ENCODE assay signal across 2 cellular contexts in the genomic region with DNA sequence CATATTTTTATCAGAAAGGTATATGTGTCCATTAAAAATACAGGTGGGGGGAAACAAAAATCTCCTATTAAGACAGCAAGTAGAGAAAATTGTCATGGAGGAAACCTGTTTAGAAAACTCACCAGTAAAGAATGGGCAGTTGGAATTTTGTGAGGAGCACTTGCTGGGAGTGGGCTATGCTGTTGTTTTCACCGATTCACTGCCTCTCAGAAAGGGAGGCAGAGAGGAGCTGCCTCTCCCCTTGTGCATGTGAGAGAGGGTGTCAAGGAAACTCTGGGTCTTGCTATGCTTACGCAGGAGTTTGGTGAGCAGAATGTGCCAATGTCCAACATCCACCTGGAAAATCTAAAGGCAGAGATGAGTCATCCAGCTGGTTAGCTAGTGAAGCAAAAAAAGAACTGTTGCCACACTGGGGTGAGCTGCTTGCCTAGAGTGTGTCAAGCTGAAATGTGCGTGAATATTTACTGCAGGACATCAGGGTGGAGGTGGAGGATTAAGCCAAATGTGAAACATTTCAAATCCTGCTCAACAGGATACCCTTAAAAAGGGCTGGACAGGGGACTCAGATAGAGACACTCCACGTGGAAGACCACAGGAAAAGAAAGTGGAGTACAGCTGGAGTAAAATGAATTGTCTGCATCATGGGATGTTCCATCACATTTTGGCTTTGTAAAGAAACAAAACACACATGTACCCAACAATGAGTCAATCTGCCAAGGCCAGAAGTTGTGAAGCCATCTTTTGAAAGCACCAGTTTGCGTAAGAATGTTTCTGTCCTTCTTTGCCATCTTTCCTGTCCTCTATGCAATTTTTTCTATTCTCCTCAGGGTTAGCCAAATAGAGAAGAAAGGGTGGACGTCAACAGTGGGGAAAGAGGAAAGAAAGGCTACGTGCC.
TF ChIP-seq lines count a peak whose summit lies in the region.

No MANE protein-coding gene starts in this region.

TF ChIP-seq in H1, 55 proteins besides CTCF, POLR2A, EP300 and RAD21 (continued from another document):
- TF ChIP-seq POU5F1 (IDR thresholded peaks at IDR 0.05; ENCODE audit: low read depth, low read length) = no peak
- TF ChIP-seq, protein P1, sequence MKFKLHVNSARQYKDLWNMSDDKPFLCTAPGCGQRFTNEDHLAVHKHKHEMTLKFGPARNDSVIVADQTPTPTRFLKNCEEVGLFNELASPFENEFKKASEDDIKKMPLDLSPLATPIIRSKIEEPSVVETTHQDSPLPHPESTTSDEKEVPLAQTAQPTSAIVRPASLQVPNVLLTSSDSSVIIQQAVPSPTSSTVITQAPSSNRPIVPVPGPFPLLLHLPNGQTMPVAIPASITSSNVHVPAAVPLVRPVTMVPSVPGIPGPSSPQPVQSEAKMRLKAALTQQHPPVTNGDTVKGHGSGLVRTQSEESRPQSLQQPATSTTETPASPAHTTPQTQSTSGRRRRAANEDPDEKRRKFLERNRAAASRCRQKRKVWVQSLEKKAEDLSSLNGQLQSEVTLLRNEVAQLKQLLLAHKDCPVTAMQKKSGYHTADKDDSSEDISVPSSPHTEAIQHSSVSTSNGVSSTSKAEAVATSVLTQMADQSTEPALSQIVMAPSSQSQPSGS (IDR thresholded peaks at IDR 0.05; ENCODE audit: low read length) = no peak
- no peak for TF ChIP-seq JUN (IDR thresholded peaks at IDR 0.05; ENCODE audit: low read depth, low read length)
- TF ChIP-seq CBX8 (IDR thresholded peaks at IDR 0.05; ENCODE audit: borderline replicate concordance, low read depth, low read length) = no peak
- TF ChIP-seq TEAD4 (IDR thresholded peaks at IDR 0.05; ENCODE audit: low read depth, low read length) = no peak
- no peak for TF ChIP-seq SP4 (IDR thresholded peaks at IDR 0.05; ENCODE audit: low read length)
- TF ChIP-seq CBX5 (IDR thresholded peaks at IDR 0.05; ENCODE audit: low read depth, low read length) = no peak
- no peak for TF ChIP-seq HDAC6 (IDR thresholded peaks at IDR 0.05; ENCODE audit: low read depth, low read length)
- TF ChIP-seq SP1 (IDR thresholded peaks at IDR 0.05; ENCODE audit: low read depth, low read length) = no peak
- no peak for TF ChIP-seq RNF2 (IDR thresholded peaks at IDR 0.05; ENCODE audit: borderline replicate concordance, low read depth, low read length, missing control alignments, poor library complexity, severe bottlenecking)
- TF ChIP-seq, protein P2, sequence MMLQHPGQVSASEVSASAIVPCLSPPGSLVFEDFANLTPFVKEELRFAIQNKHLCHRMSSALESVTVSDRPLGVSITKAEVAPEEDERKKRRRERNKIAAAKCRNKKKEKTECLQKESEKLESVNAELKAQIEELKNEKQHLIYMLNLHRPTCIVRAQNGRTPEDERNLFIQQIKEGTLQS (IDR thresholded peaks at IDR 0.05; ENCODE audit: insufficient read depth, low read depth, low read length) = no peak
- no peak for TF ChIP-seq HDAC2 (IDR thresholded peaks at IDR 0.05; ENCODE audit: borderline replicate concordance in 1 of 2, low read depth in 2 of 2, low read length in 2 of 2)
- TF ChIP-seq EGR1 (IDR thresholded peaks at IDR 0.05; ENCODE audit: borderline replicate concordance, low read depth, low read length) = no peak
- TF ChIP-seq SIX5 (IDR thresholded peaks at IDR 0.05; ENCODE audit: low read depth, low read length) = no peak
- TF ChIP-seq BRCA1 (IDR thresholded peaks at IDR 0.05; ENCODE audit: low read depth, low read length) = no peak

TF ChIP-seq in WTC11, 78 proteins besides CTCF, POLR2A, EP300 and RAD21 (continued from another document):
- TF ChIP-seq EMX1 (CRISPR knock-in tag; IDR thresholded peaks at IDR 0.05) (no peak), NFYB (CRISPR knock-in tag; conservative IDR thresholded peaks at IDR 0.05; ENCODE audit: low read depth) (no peak), ETV6 (CRISPR knock-in tag; IDR thresholded peaks at IDR 0.05) (no peak), ZNF121 (CRISPR knock-in tag; IDR thresholded peaks at IDR 0.05) (no peak), MXD4 (CRISPR knock-in tag; IDR thresholded peaks at IDR 0.05; ENCODE audit: borderline replicate concordance) (no peak), ATF1 (CRISPR knock-in tag; IDR thresholded peaks at IDR 0.05) (no peak), TCF7 (CRISPR knock-in tag; IDR thresholded peaks at IDR 0.05; ENCODE audit: low read depth) (no peak), FOXJ3 (CRISPR knock-in tag; IDR thresholded peaks at IDR 0.05; ENCODE audit: borderline replicate concordance) (no peak), TEAD1 (CRISPR knock-in tag; IDR thresholded peaks at IDR 0.05) (no peak), ZBTB21 (CRISPR knock-in tag; IDR thresholded peaks at IDR 0.05; ENCODE audit: borderline replicate concordance) (no peak), ZNF423 (CRISPR knock-in tag; IDR thresholded peaks at IDR 0.05) (no peak), GABPB1 (CRISPR knock-in tag; IDR thresholded peaks at IDR 0.05) (no peak)
- TF ChIP-seq, protein P1 (CRISPR knock-in tag; IDR thresholded peaks at IDR 0.05; ENCODE audit: borderline replicate concordance, low read depth) = no peak
- TF ChIP-seq, protein P3, sequence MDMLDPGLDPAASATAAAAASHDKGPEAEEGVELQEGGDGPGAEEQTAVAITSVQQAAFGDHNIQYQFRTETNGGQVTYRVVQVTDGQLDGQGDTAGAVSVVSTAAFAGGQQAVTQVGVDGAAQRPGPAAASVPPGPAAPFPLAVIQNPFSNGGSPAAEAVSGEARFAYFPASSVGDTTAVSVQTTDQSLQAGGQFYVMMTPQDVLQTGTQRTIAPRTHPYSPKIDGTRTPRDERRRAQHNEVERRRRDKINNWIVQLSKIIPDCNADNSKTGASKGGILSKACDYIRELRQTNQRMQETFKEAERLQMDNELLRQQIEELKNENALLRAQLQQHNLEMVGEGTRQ (CRISPR knock-in tag; IDR thresholded peaks at IDR 0.05) = no peak
- TF ChIP-seq, protein P4, sequence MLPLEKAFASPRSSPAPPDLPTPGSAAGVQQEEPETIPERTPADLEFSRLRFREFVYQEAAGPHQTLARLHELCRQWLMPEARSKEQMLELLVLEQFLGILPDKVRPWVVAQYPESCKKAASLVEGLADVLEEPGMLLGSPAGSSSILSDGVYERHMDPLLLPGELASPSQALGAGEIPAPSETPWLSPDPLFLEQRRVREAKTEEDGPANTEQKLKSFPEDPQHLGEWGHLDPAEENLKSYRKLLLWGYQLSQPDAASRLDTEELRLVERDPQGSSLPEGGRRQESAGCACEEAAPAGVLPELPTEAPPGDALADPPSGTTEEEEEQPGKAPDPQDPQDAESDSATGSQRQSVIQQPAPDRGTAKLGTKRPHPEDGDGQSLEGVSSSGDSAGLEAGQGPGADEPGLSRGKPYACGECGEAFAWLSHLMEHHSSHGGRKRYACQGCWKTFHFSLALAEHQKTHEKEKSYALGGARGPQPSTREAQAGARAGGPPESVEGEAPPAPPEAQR (CRISPR knock-in tag; IDR thresholded peaks at IDR 0.05) = no peak
